In genomic region chr16:28019218-28019617, GRCh38 we compare ENCODE assay signal across 36 cellular contexts. TPM values are rescaled to one million over a fixed set of nuclear protein-coding genes. Genes with fewer than 3 reads are reported as not detected.
DNase-seq lines count a peak whose midpoint lies in the region; ATAC-seq and TF ChIP-seq lines count a peak whose summit lies in the region.
"Had no signal": no experiment of that assay in that cellular context is flagged by ENCODE, and none has a peak within 500 bp of the region (broad histone marks: within the 10 kb centered on the region; RNA-seq: fewer than 3 reads in every experiment).

No MANE protein-coding gene starts in this region.

- H4K20me1 ChIP-seq in DND-41 (ENCODE audit: insufficient read depth, low read length) (no peaks in the 10 kb centered on the region; the same call in 1 of the 2 replicates), MM.1S (ENCODE audit: insufficient read depth, low read length) (no peaks in the 10 kb centered on the region), OCI-LY3 (ENCODE audit: insufficient read depth, low read length) (no peaks in the 10 kb centered on the region)
- H4K20me1 ChIP-seq: BLaER1; BLaER1 treated with 17β-estradiol and CSF1 and Interleukin-3, amounts not matched to agents 10 nM and 100 nM had no signal

- H3K27ac ChIP-seq in DND-41 (ENCODE audit: low read length) (no peak overlapping the region), MM.1S (ENCODE audit: low read length) (no peak overlapping the region), OCI-LY3 (ENCODE audit: low read length) (no peak overlapping the region)
- H3K27ac ChIP-seq: 22Rv1; A549; BLaER1; BLaER1 treated with 17β-estradiol and CSF1 and Interleukin-3, amounts not matched to agents 10 nM and 100 nM; C4-2B had no signal

- TF ChIP-seq CTCF in DND-41 (IDR thresholded peaks at IDR 0.05; ENCODE audit: borderline replicate concordance, extremely low read depth, low read length, poor library complexity, severe bottlenecking) (no peak), MM.1S (IDR thresholded peaks at IDR 0.05; ENCODE audit: low read length) (no peak), OCI-LY3 (IDR thresholded peaks at IDR 0.05; ENCODE audit: low read depth, low read length) (no peak)

- H3K4me1 ChIP-seq in DND-41 (ENCODE audit: insufficient read depth, low read length): no peaks in the 10 kb centered on the region
- H3K4me1 ChIP-seq in MM.1S (ENCODE audit: low read length): no peaks in the 10 kb centered on the region
- no peaks in the 10 kb centered on the region for H3K4me1 ChIP-seq in OCI-LY3 (ENCODE audit: low read length)
- H3K4me1 ChIP-seq: A549, BE2C, BLaER1, Caco-2 had no signal

- DNase-seq in DND-41 (no peak), MM.1S (no peak), OCI-M1 (lab: John Stamatoyannopoulos, UW) (peak; percentile 19), occipital lobe (lab: John Stamatoyannopoulos, UW) (no peak), hypothalamus (lab: John Stamatoyannopoulos, UW) (no peak), NCI-H146 treated with DMSO at 0.1 percent for 48 hours (lab: John Stamatoyannopoulos, UW; ENCODE audit: unreplicated experiment) (no peak), SIG-M5 treated with dmso at 0.1 percent for 504 hours (lab: John Stamatoyannopoulos, UW; ENCODE audit: unreplicated experiment) (no peak)
- DNase-seq: 8988T; ACHN; AML-193; BE2C; C1 segment of cervical spinal cord; Caco-2; Calu3; CD4-positive, alpha-beta memory T cell; CD4-positive, alpha-beta T cell; CD4-positive, CD25-positive, alpha-beta regulatory T cell; CD8-positive, alpha-beta memory T cell; CD8-positive, alpha-beta T cell; COR-L47; DMS 273 treated with DMSO at 0.1 percent for 48 hours; DMS153; DMS53; DMS79; DMS79 treated with DMSO at 0.1 percent for 48 hours; EL had no signal

- no peak overlapping the region for H2AFZ ChIP-seq in DND-41 (ENCODE audit: low read depth, low read length)
- no peak overlapping the region for H2AFZ ChIP-seq in MM.1S (ENCODE audit: low read length)
- H2AFZ ChIP-seq in OCI-LY3 (ENCODE audit: low read depth, low read length): no peak overlapping the region

- H3K4me3 ChIP-seq in DND-41 (ENCODE audit: low read depth in 1 of 2, low read length in 2 of 2): no peak overlapping the region
- H3K4me3 ChIP-seq in MM.1S (ENCODE audit: low read length): no peak overlapping the region
- no peak overlapping the region for H3K4me3 ChIP-seq in OCI-LY3 (ENCODE audit: low read length)
- H3K4me3 ChIP-seq: A549; BLaER1; BLaER1 treated with 17β-estradiol and CSF1 and Interleukin-3, amounts not matched to agents 10 nM and 100 nM had no signal

- no peaks in the 10 kb centered on the region for H3K79me2 ChIP-seq in DND-41 (ENCODE audit: insufficient read depth, low read length)
- no peaks in the 10 kb centered on the region for H3K79me2 ChIP-seq in MM.1S (ENCODE audit: low read length)
- no peaks in the 10 kb centered on the region for H3K79me2 ChIP-seq in OCI-LY3 (ENCODE audit: low read length)

- no peaks in the 10 kb centered on the region for H3K9me2 ChIP-seq in MM.1S (replicated peaks; ENCODE audit: insufficient read depth, low read length)

- H3K27me3 ChIP-seq in DND-41 (ENCODE audit: insufficient read depth, low read length, poor library complexity) (peaks cover 13% of the 10 kb centered on the region), MM.1S (replicated peaks; ENCODE audit: insufficient read depth, low read length) (peaks cover 32% of the 10 kb centered on the region), OCI-LY3 (ENCODE audit: low read depth, low read length) (peaks cover 32% of the 10 kb centered on the region)
- H3K27me3 ChIP-seq: BLaER1; BLaER1 treated with 17β-estradiol and CSF1 and Interleukin-3, amounts not matched to agents 10 nM and 100 nM had no signal

- ATAC-seq in DND-41 (ENCODE audit: insufficient read depth, low read depth): no peak
- ATAC-seq: A549; CD8-positive, alpha-beta T cell had no signal

- H3K9ac ChIP-seq in DND-41 (ENCODE audit: low read depth, low read length): no peak overlapping the region
- H3K9ac ChIP-seq in MM.1S (ENCODE audit: low read length): no peak overlapping the region
- H3K9ac ChIP-seq in OCI-LY3 (ENCODE audit: low read length): no peak overlapping the region
- H3K9ac ChIP-seq: BLaER1; BLaER1 treated with 17β-estradiol and CSF1 and Interleukin-3, amounts not matched to agents 10 nM and 100 nM had no signal

- H3K4me2 ChIP-seq in DND-41 (ENCODE audit: insufficient read depth, low read length) (peak overlapping the region; percentile 26), MM.1S (ENCODE audit: low read depth, low read length) (peak overlapping the region; percentile 33), OCI-LY3 (ENCODE audit: low read length) (0 out of 2 replicates have a peak overlapping the region, but pooled peaks have one; percentile 9)
- H3K4me2 ChIP-seq: A549; BLaER1; BLaER1 treated with 17β-estradiol and CSF1 and Interleukin-3, amounts not matched to agents 10 nM and 100 nM had no signal

- no peaks in the 10 kb centered on the region for H3F3A ChIP-seq in MM.1S (ENCODE audit: insufficient read depth, low read length)

- H3K9me3 ChIP-seq in DND-41 (ENCODE audit: insufficient read depth, low read length, severe bottlenecking) (no peaks in the 10 kb centered on the region), MM.1S (replicated peaks; ENCODE audit: insufficient read depth, low read length) (no peaks in the 10 kb centered on the region), OCI-LY3 (ENCODE audit: insufficient read depth, low read length) (no peaks in the 10 kb centered on the region)
- H3K9me3 ChIP-seq: BE2C, Caco-2 had no signal

- no peaks in the 10 kb centered on the region for H3K36me3 ChIP-seq in DND-41 (ENCODE audit: insufficient read depth, low read length)
- no peaks in the 10 kb centered on the region for H3K36me3 ChIP-seq in MM.1S (replicated peaks; ENCODE audit: insufficient read depth, low read length)
- H3K36me3 ChIP-seq in OCI-LY3 (replicated peaks; ENCODE audit: low read depth, low read length): no peaks in the 10 kb centered on the region
- H3K36me3 ChIP-seq: BE2C; BLaER1; BLaER1 treated with 17β-estradiol and CSF1 and Interleukin-3, amounts not matched to agents 10 nM and 100 nM had no signal

RNA-seq across cellular contexts. Expression of gene GSG1L, which starts 44.3 kb away (rescaled TPM):
- 2.0 TPM for total RNA-seq in occipital lobe
- total RNA-seq: A172; A673; B cell; Caco-2; Calu3; CD4-positive, alpha-beta memory T cell; CD4-positive, alpha-beta T cell; CD4-positive, CD25-positive, alpha-beta regulatory T cell; CD8-positive, alpha-beta T cell; Daoy had no signal
